Comparison of ENCODE assay signal across 1 cellular context in genomic region chr1:10168912-10169514, GRCh38.
TF ChIP-seq lines count a peak whose summit lies in the region.

No MANE protein-coding gene starts in this region.

TF ChIP-seq in HepG2, 621 proteins besides CTCF, POLR2A, EP300 and RAD21 (continued from another document):
- TF ChIP-seq ZNF710 (CRISPR knock-in tag; IDR thresholded peaks at IDR 0.05; ENCODE audit: borderline replicate concordance) (no peak), GABPB1 (CRISPR knock-in tag; IDR thresholded peaks at IDR 0.05) (no peak), ZNF550 (CRISPR knock-in tag; IDR thresholded peaks at IDR 0.05; ENCODE audit: borderline replicate concordance) (no peak), SYNCRIP (IDR thresholded peaks at IDR 0.05; ENCODE audit: insufficient read depth, low read depth, low read length) (no peak), ZSCAN21 (CRISPR knock-in tag; IDR thresholded peaks at IDR 0.05; ENCODE audit: borderline replicate concordance) (no peak), IKZF4 (CRISPR knock-in tag; IDR thresholded peaks at IDR 0.05; ENCODE audit: borderline replicate concordance, low read depth, not compliant biosample characterization) (peak; percentile 55), ZNF225 (CRISPR knock-in tag; IDR thresholded peaks at IDR 0.05) (no peak), GATA4 (IDR thresholded peaks at IDR 0.05; ENCODE audit: borderline replicate concordance, low read depth) (0 out of 2 replicates have a peak, but pooled peaks have one; percentile 35), THAP9 (CRISPR knock-in tag; IDR thresholded peaks at IDR 0.05; ENCODE audit: borderline replicate concordance) (no peak), ZNF567 (CRISPR knock-in tag; IDR thresholded peaks at IDR 0.05; ENCODE audit: borderline replicate concordance) (0 out of 2 replicates have a peak, but pooled peaks have one; percentile 8), ETV5 (CRISPR knock-in tag; IDR thresholded peaks at IDR 0.05; ENCODE audit: borderline replicate concordance) (no peak), ZNF354B (CRISPR knock-in tag; IDR thresholded peaks at IDR 0.05) (0 out of 2 replicates have a peak, but pooled peaks have one; percentile 27), ZNF552 (CRISPR knock-in tag; IDR thresholded peaks at IDR 0.05; ENCODE audit: borderline replicate concordance) (no peak), ZNF674 (CRISPR knock-in tag; IDR thresholded peaks at IDR 0.05; ENCODE audit: low read depth) (no peak), FOXO4 (CRISPR knock-in tag; conservative IDR thresholded peaks at IDR 0.05) (no peak), IKZF1 (IDR thresholded peaks at IDR 0.05) (no peak), SNRNP70 (IDR thresholded peaks at IDR 0.05; ENCODE audit: low read depth, low read length) (no peak), PHB2 (IDR thresholded peaks at IDR 0.05; ENCODE audit: partially characterized antibody) (no peak), ZNF616 (CRISPR knock-in tag; IDR thresholded peaks at IDR 0.05; ENCODE audit: low read depth) (no peak), ZNF720 (CRISPR knock-in tag; IDR thresholded peaks at IDR 0.05) (no peak), RCOR2 (CRISPR knock-in tag; IDR thresholded peaks at IDR 0.05) (0 out of 2 replicates have a peak, but pooled peaks have one; percentile 42), ZNF619 (CRISPR knock-in tag; IDR thresholded peaks at IDR 0.05) (no peak), HOXA5 (CRISPR knock-in tag; IDR thresholded peaks at IDR 0.05) (no peak), ATRX (CRISPR knock-in tag; IDR thresholded peaks at IDR 0.05; ENCODE audit: borderline replicate concordance) (no peak), MBD4 (IDR thresholded peaks at IDR 0.05; ENCODE audit: borderline replicate concordance, low read length) (no peak), ASH2L (IDR thresholded peaks at IDR 0.05; ENCODE audit: insufficient read length, low read depth, low read length) (peak; percentile 50), ZNF124 (CRISPR knock-in tag; IDR thresholded peaks at IDR 0.05) (no peak), HOXA3 (CRISPR knock-in tag; IDR thresholded peaks at IDR 0.05) (no peak), ZBTB38 (CRISPR knock-in tag; IDR thresholded peaks at IDR 0.05) (no peak), ZNF513 (CRISPR knock-in tag; conservative IDR thresholded peaks at IDR 0.05) (no peak), SETDB1 (CRISPR knock-in tag; IDR thresholded peaks at IDR 0.05; ENCODE audit: borderline replicate concordance) (no peak), SMAD9 (CRISPR knock-in tag; IDR thresholded peaks at IDR 0.05) (0 out of 2 replicates have a peak, but pooled peaks have one; percentile 34), FOXA3 (CRISPR knock-in tag; IDR thresholded peaks at IDR 0.05) (no peak), TEAD3 (CRISPR knock-in tag; optimal IDR thresholded peaks at IDR 0.05; ENCODE audit: borderline replicate concordance) (no peak), ZNF260 (CRISPR knock-in tag; IDR thresholded peaks at IDR 0.05; ENCODE audit: borderline replicate concordance, low read depth) (no peak)
- TF ChIP-seq, protein P1, sequence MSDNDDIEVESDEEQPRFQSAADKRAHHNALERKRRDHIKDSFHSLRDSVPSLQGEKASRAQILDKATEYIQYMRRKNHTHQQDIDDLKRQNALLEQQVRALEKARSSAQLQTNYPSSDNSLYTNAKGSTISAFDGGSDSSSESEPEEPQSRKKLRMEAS (IDR thresholded peaks at IDR 0.05), result 0 out of 2 replicates have a peak, but pooled peaks have one; percentile 19
- TF ChIP-seq, protein P2, sequence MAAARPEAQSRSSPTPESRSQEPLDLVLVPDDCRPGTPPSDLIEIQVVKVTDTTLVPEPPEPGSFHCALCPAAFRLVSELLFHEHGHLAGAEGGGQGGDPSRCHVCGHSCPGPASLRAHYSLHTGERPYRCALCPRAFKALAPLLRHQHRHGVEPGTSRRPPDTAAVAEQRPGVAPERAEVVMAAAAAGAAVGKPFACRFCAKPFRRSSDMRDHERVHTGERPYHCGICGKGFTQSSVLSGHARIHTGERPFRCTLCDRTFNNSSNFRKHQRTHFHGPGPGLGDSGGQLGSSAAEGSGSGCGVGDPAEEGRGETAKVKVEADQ (CRISPR knock-in tag; IDR thresholded peaks at IDR 0.05; ENCODE audit: borderline replicate concordance), result peak; percentile 72; the same call in 1 of the 2 replicates
- TF ChIP-seq, protein P3, sequence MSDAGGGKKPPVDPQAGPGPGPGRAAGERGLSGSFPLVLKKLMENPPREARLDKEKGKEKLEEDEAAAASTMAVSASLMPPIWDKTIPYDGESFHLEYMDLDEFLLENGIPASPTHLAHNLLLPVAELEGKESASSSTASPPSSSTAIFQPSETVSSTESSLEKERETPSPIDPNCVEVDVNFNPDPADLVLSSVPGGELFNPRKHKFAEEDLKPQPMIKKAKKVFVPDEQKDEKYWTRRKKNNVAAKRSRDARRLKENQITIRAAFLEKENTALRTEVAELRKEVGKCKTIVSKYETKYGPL (CRISPR knock-in tag; IDR thresholded peaks at IDR 0.05), result no peak
- TF ChIP-seq, protein P4, sequence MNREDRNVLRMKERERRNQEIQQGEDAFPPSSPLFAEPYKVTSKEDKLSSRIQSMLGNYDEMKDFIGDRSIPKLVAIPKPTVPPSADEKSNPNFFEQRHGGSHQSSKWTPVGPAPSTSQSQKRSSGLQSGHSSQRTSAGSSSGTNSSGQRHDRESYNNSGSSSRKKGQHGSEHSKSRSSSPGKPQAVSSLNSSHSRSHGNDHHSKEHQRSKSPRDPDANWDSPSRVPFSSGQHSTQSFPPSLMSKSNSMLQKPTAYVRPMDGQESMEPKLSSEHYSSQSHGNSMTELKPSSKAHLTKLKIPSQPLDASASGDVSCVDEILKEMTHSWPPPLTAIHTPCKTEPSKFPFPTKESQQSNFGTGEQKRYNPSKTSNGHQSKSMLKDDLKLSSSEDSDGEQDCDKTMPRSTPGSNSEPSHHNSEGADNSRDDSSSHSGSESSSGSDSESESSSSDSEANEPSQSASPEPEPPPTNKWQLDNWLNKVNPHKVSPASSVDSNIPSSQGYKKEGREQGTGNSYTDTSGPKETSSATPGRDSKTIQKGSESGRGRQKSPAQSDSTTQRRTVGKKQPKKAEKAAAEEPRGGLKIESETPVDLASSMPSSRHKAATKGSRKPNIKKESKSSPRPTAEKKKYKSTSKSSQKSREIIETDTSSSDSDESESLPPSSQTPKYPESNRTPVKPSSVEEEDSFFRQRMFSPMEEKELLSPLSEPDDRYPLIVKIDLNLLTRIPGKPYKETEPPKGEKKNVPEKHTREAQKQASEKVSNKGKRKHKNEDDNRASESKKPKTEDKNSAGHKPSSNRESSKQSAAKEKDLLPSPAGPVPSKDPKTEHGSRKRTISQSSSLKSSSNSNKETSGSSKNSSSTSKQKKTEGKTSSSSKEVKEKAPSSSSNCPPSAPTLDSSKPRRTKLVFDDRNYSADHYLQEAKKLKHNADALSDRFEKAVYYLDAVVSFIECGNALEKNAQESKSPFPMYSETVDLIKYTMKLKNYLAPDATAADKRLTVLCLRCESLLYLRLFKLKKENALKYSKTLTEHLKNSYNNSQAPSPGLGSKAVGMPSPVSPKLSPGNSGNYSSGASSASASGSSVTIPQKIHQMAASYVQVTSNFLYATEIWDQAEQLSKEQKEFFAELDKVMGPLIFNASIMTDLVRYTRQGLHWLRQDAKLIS (CRISPR knock-in tag; IDR thresholded peaks at IDR 0.05), result 0 out of 2 replicates have a peak, but pooled peaks have one; percentile 45
- TF ChIP-seq, protein P5, sequence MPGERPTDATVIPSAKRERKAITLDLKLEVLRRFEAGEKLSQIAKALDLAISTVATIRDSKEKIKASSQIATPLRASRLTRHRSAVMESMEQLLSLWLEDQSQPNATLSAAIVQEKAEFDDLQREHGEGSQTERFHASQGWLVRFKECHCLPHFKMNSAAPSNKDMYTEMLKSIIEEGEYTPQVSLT (CRISPR knock-in tag; IDR thresholded peaks at IDR 0.05; ENCODE audit: borderline replicate concordance, low read depth), result no peak
- TF ChIP-seq, protein P6, sequence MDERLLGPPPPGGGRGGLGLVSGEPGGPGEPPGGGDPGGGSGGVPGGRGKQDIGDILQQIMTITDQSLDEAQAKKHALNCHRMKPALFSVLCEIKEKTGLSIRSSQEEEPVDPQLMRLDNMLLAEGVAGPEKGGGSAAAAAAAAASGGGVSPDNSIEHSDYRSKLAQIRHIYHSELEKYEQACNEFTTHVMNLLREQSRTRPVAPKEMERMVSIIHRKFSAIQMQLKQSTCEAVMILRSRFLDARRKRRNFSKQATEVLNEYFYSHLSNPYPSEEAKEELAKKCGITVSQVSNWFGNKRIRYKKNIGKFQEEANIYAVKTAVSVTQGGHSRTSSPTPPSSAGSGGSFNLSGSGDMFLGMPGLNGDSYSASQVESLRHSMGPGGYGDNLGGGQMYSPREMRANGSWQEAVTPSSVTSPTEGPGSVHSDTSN (CRISPR knock-in tag; IDR thresholded peaks at IDR 0.05), result no peak
